ENCODE assay signal across 12 cellular contexts in the genomic region with DNA sequence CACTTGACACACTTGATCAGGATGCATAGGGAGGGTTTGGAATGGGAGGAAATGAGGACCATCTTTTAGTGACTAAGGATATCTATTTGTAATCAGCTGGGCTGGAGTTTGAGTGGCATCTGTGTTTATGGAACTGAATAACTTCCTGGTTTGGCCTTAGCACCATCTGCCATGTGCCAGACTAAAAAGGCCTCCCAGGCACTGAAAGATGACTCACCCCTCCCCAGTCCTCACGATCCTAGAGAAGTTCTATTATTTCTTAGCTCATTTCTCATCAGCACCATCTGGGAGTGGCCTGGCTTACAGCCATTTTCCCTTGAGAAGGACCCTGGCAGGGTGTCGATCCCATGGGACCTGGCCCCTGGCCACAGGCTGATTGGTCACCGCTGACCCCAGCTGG. TPM values are rescaled to one million over a fixed set of nuclear protein-coding genes. Genes with fewer than 3 reads are reported as not detected.
DNase-seq lines count a peak whose midpoint lies in the region; ATAC-seq, FAIRE-seq and TF ChIP-seq lines count a peak whose summit lies in the region.
"Had no signal": no experiment of that assay in that cellular context is flagged by ENCODE, and none has a peak within 500 bp of the region (broad histone marks: within the 10 kb centered on the region; RNA-seq: fewer than 3 reads in every experiment).

No MANE protein-coding gene starts in this region.

- POLR2A ChIA-PET in RWPE1 (lab: Yijun Ruan, JAX; ENCODE audit: low non-redundant PET): no interaction called here

- ATAC-seq in activated CD4-positive, CD25-positive, alpha-beta regulatory T cell treated with anti-CD3 and anti-CD28 coated beads, Interleukin-2, amount 50 U/mL, for 24 hours: no peak
- ATAC-seq: HepG2 had no signal

- no peak for FAIRE-seq in HTR-8/SVneo (lab: Jason Lieb, UNC)
- FAIRE-seq: HepG2 had no signal

- H3K4me1 Mint-ChIP-seq in nephron progenitor cell: peaks cover 4% of the 10 kb centered on the region
- H3K4me1 Mint-ChIP-seq: CD8-positive, alpha-beta memory T cell had no signal

- no peak for TF ChIP-seq CTCF in RWPE1 (conservative IDR thresholded peaks at IDR 0.05; ENCODE audit: low read depth)
- TF ChIP-seq CTCF in nephron progenitor cell (IDR thresholded peaks at IDR 0.05): no peak

- in situ Hi-C loops in Caki2 (cut with HindIII; ENCODE audit: low pct_unique_long_range_greater_than_20kb, low sequenced_read_pairs): no loop called here

- DNase-seq in Caki2 (ENCODE audit: low read depth): peak; percentile 37
- peak; percentile 59 for DNase-seq in HPDE6-E6E7 (ENCODE audit: extremely low spot score)
- DNase-seq in RWPE1 (ENCODE audit: low spot score): peak; percentile 70
- DNase-seq in foreskin melanocyte: peak; percentile 88
- DNase-seq in HTR-8/SVneo (ENCODE audit: insufficient read length, low spot score): no peak
- DNase-seq in LoVo (ENCODE audit: low spot score): no peak
- DNase-seq in nephron progenitor cell: no peak
- DNase-seq: CD8-positive, alpha-beta memory T cell; NCI-H2227 treated with DMSO at 0.1 percent for 48 hours had no signal

- peaks cover 20% of the 10 kb centered on the region for H3K27me3 Mint-ChIP-seq in nephron progenitor cell (ENCODE audit: low read depth, poor library complexity)

- H3K27ac ChIP-seq in RWPE1: no peak overlapping the region

- no peaks in the 10 kb centered on the region for H3K9me3 Mint-ChIP-seq in nephron progenitor cell

- no peaks in the 10 kb centered on the region for H3K36me3 Mint-ChIP-seq in nephron progenitor cell (ENCODE audit: low read depth)
- H3K36me3 Mint-ChIP-seq: CD8-positive, alpha-beta memory T cell had no signal

- no peak overlapping the region for H3K4me3 Mint-ChIP-seq in nephron progenitor cell
- H3K4me3 Mint-ChIP-seq: CD8-positive, alpha-beta memory T cell had no signal

- no peak overlapping the region for H3K27ac Mint-ChIP-seq in nephron progenitor cell
- H3K27ac Mint-ChIP-seq: CD8-positive, alpha-beta memory T cell had no signal

- CTCF ChIA-PET in RWPE1 (lab: Yijun Ruan, JAX): interaction anchor here (0.7 kb wide), 1 partner anchor 18 kb away, joined by 3 read pairs; no protein-coding TSS in a partner anchor

RNA-seq across cellular contexts. Expression of gene CTXND1, which starts 23.9 kb away (rescaled TPM):
- total RNA-seq in Caki2 (2014; rRNA removed; shearing (Covaris generic); ENCODE audit: low replicate concordance): not detected in 2 replicates
- total RNA-seq: CD8-positive, alpha-beta memory T cell; smooth muscle cell had no signal

Comparison
In these comparisons a context has a peak if more than half of its experiments do, and no peak if none do; other contexts are left out.
1. DNase-seq: peak in Caki2 (single experiment), HPDE6-E6E7 (single experiment), RWPE1 (single experiment) and foreskin melanocyte (single experiment); none in HTR-8/SVneo (single experiment), LoVo (single experiment) and nephron progenitor cell (single experiment).